Comparison of ENCODE assay signal across 9 cellular contexts in the genomic region with DNA sequence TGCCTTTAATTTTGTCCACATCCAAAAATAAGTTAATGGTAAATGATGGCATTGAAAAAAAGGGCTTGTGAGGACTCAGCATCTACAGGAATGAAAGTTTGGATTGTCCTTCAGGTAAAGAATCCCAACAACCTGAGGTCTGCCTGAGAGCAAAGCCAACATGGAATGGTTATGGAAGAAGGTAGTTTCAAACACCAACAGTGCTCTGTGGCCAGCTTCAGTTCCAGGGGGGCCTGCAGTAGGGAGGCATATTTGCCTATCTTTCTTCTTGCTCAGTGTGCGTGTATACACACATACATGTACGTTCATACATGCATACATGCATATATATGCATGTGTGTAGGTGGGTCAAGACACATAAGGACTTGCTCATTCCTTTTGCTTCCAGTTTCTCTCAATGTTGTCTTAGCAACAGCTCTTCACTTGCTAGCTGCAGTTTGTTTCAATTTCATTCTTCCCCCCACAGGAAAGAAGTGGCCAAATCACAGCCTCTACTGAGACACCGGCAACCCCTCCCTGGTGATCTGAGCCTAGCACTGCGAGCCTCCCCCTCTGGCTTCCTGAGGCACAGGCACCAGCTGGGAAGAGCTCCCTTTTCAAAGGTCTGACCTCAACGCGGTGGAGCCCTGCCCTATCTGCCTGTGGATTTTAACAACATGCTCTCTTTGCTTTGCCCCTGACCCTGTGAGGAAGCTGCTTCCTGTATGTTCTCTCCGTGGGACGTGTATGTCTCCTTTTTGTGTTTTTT.
A peak's percentile ranks its signal among the peaks of the same experiment; 100 is the strongest.
DNase-seq lines count a peak whose midpoint lies in the region; ATAC-seq and TF ChIP-seq lines count a peak whose summit lies in the region.
"Had no signal": no experiment of that assay in that cellular context is flagged by ENCODE, and none has a peak within 500 bp of the region (broad histone marks: within the 10 kb centered on the region; RNA-seq: fewer than 3 reads in every experiment).

No MANE protein-coding gene starts in this region.

- H3K4me3 ChIP-seq in ascending aorta: no peak overlapping the region

- DNase-seq in HCEC 1CT: peak; percentile 29
- peak; percentile 36 to 80 for DNase-seq in NCI-H524 (lab: John Stamatoyannopoulos, UW)
- peak in 1 of 2 donors; percentile 66 for DNase-seq in ascending aorta (ENCODE audit: low spot score in 2 of 2)
- peak; percentile 72 to 78 for DNase-seq in lung microvascular endothelial cell (ENCODE audit: low read depth in 2 of 2)
- DNase-seq in RWPE1 (ENCODE audit: low spot score): no peak
- no peak for DNase-seq in NCI-H2029 treated with DMSO at 0.1 percent for 48 hours (lab: John Stamatoyannopoulos, UW)
- DNase-seq in progenitor cell of endocrine pancreas (ENCODE audit: low spot score, unreplicated experiment): no peak

- CTCF ChIA-PET in RWPE1 (lab: Yijun Ruan, JAX): no interaction called here

- H3K9me3 ChIP-seq in ascending aorta: no peaks in the 10 kb centered on the region

- intact Hi-C loops in ascending aorta (cut with DNase I): loop anchor here (5.0 kb wide), 1 partner anchor 71 kb away; no protein-coding TSS in a partner anchor

- no peaks in the 10 kb centered on the region for H3K9me3 Mint-ChIP-seq in progenitor cell of endocrine pancreas (ENCODE audit: low read depth)

- no peak overlapping the region for H3K4me3 Mint-ChIP-seq in progenitor cell of endocrine pancreas (ENCODE audit: low read depth)

- TF ChIP-seq CTCF in ascending aorta (IDR thresholded peaks at IDR 0.05): no peak
- TF ChIP-seq CTCF in RWPE1 (conservative IDR thresholded peaks at IDR 0.05; ENCODE audit: low read depth): no peak
- TF ChIP-seq CTCF in progenitor cell of endocrine pancreas (IDR thresholded peaks at IDR 0.05; ENCODE audit: unreplicated experiment): no peak

- H3K27ac ChIP-seq in ascending aorta: peak overlapping the region; percentile 24 to 49
- H3K27ac ChIP-seq in RWPE1: no peak overlapping the region
- H3K27ac ChIP-seq: parathyroid adenoma had no signal

- H3K4me1 ChIP-seq in ascending aorta: peaks cover 7 to 17% of the 10 kb centered on the region in 2 donors
- H3K4me1 ChIP-seq: parathyroid adenoma had no signal

- no peaks in the 10 kb centered on the region for H3K36me3 ChIP-seq in ascending aorta

- peak; percentile 96 for ATAC-seq in GM18517 (IDR thresholded peaks at IDR 0.05; ENCODE audit: unreplicated experiment)

- POLR2A ChIA-PET in RWPE1 (lab: Yijun Ruan, JAX; ENCODE audit: low non-redundant PET): no interaction called here

- peaks cover 1% of the 10 kb centered on the region for H3K36me3 Mint-ChIP-seq in progenitor cell of endocrine pancreas (ENCODE audit: insufficient read depth)

- no peaks in the 10 kb centered on the region for H3K4me1 Mint-ChIP-seq in progenitor cell of endocrine pancreas (ENCODE audit: low read depth)

- H3K27me3 Mint-ChIP-seq in progenitor cell of endocrine pancreas: peaks cover 13% of the 10 kb centered on the region

- H3K27me3 ChIP-seq in ascending aorta: no peaks in the 10 kb centered on the region

- H3K27ac Mint-ChIP-seq in progenitor cell of endocrine pancreas: no peak overlapping the region

Comparison
In these comparisons a context has a peak if more than half of its experiments do, and no peak if none do; other contexts are left out.
1. DNase-seq: peak in HCEC 1CT (single experiment), NCI-H524 (2 of 2) and lung microvascular endothelial cell (2 of 2); none in RWPE1 (single experiment), NCI-H2029 treated with DMSO at 0.1 percent for 48 hours (single experiment) and progenitor cell of endocrine pancreas (single experiment).